ENCODE assay signal across 8 cellular contexts in the genomic region with DNA sequence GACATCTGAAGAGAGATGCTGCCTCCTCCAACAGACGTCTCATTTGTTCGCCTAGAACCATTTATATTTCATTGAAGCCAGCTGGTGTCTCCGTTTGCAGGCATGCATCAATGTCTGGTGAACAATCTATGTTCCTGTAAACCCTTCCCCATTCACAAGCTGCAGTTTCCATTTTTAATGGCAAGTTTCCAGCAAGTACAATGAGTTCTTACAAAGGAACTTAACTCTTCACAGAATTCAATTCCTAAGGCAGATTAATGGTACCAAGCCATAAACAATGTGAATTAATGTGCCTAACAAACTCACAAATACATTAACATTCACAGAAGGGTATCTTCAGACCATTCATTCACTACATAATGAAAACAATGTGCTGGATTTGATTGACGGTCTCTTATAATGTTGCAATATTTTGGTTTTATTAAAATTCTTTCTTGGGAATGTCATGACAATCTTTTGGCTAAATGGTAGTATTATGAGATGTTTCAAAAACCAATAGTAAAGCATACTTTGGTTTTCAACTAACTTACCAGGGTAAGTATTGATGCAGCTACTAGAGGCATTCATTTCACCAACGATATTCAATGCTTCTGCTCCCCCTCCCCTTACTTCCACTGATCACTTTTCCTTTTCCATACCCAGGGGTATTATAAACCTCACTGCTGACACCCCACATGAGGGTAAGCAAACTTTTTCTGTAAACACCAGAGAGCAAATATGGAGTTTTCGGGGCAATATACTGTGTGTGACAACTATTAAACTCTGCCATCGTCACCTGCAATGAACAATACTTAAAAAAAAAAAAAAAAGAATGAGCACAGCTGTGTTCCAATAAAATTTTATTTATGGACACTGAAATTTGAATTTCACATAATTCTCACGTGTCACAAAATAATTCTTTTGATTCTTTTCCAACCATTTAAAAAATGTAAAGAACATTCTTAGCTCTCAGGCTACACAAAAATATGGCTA. TPM values are rescaled to one million over a fixed set of nuclear protein-coding genes. Genes with fewer than 3 reads are reported as not detected.
A peak's percentile ranks its signal among the peaks of the same experiment; 100 is the strongest.
DNase-seq lines count a peak whose midpoint lies in the region; ATAC-seq, FAIRE-seq and TF ChIP-seq lines count a peak whose summit lies in the region.

No MANE protein-coding gene starts in this region.

- peak overlapping the region; percentile 99 for H3K4me3 Mint-ChIP-seq in osteocyte (ENCODE audit: unreplicated experiment)

- H3K4me2 ChIP-seq in A549, result peak overlapping the region; percentile 92

- H3K4me1 ChIP-seq in A549, result peaks cover 50% of the 10 kb centered on the region

- CTCF ChIA-PET in A549 (lab: Yijun Ruan, JAX), result no interaction called here

- no peak for TF ChIP-seq CTCF in A549 (IDR thresholded peaks at IDR 0.05)
- no peak for TF ChIP-seq CTCF in epithelial cell of esophagus (IDR thresholded peaks at IDR 0.05; ENCODE audit: insufficient read depth, low read depth, low read length, missing control alignments)
- TF ChIP-seq CTCF in osteocyte (IDR thresholded peaks at IDR 0.05), result no peak

- 0 out of 6 replicates have a peak overlapping the region, but pooled peaks of 1 of the 2 experiments have one; percentile 36 for H3K27ac ChIP-seq in A549

- peaks cover 3% of the 10 kb centered on the region for H3K36me3 Mint-ChIP-seq in osteocyte (ENCODE audit: unreplicated experiment)

- no peak for TF ChIP-seq EP300 in A549 (IDR thresholded peaks at IDR 0.05)

- peak overlapping the region; percentile 93 for H3K27ac Mint-ChIP-seq in osteocyte (ENCODE audit: unreplicated experiment)

- 44% methylated on average over 8 of the region's 8 CpGs for WGBS in A549 (ENCODE audit: missing lambda C conversion rate)

- no peak for DNase-seq in A549 (ENCODE audit: low read depth in 1 of 2, low spot score in 1 of 2)
- peak; percentile 68 for DNase-seq in RPMI7951 (ENCODE audit: low read depth)
- DNase-seq in epithelial cell of esophagus (ENCODE audit: low read depth), result no peak
- no peak for DNase-seq in osteocyte (ENCODE audit: extremely low spot score, unreplicated experiment)
- DNase-seq in mesenteric fat pad (ENCODE audit: low spot score), result no peak
- DNase-seq in stimulated activated CD4-positive, alpha-beta T cell treated with anti-CD3 and anti-CD28 coated beads, Interleukin-1b, Interleukin-23, amount 100 ng/mL, for 48 hours, result no peak

- POLR2A ChIA-PET in A549 (lab: Yijun Ruan, JAX), result interaction anchor here (0.7 kb wide), 1 partner anchor 100 kb away, joined by 3 read pairs; no protein-coding TSS in a partner anchor

- ATAC-seq in A549, result no peak
- ATAC-seq in GM19328 (IDR thresholded peaks at IDR 0.05; ENCODE audit: unreplicated experiment), result no peak

- no peaks in the 10 kb centered on the region for H3K9me3 ChIP-seq in A549

- no peak for TF ChIP-seq RAD21 in A549 (conservative IDR thresholded peaks at IDR 0.05 in 1 of 2, IDR thresholded peaks at IDR 0.05 in 1 of 2)

- no peak for TF ChIP-seq POLR2A in A549 (IDR thresholded peaks at IDR 0.05; ENCODE audit: low read length)

- H3K9me3 Mint-ChIP-seq in osteocyte (ENCODE audit: unreplicated experiment), result no peaks in the 10 kb centered on the region

- FAIRE-seq in A549 (lab: Jason Lieb, UNC), result no peak

- H3K4me1 Mint-ChIP-seq in osteocyte (ENCODE audit: unreplicated experiment), result peaks cover 64% of the 10 kb centered on the region

- H3K4me3 ChIP-seq in A549 (peak overlapping the region; percentile 80), GM08714 (ENCODE audit: low read length) (peak overlapping the region; percentile 99), epithelial cell of esophagus (ENCODE audit: low read length) (peak overlapping the region; percentile 95)

- H3K27me3 Mint-ChIP-seq in osteocyte (ENCODE audit: unreplicated experiment), result no peaks in the 10 kb centered on the region

TF ChIP-seq in A549, 52 proteins besides CTCF, POLR2A, EP300 and RAD21:
- TF ChIP-seq JUNB (IDR thresholded peaks at IDR 0.05), result no peak
- TF ChIP-seq CEBPB (IDR thresholded peaks at IDR 0.05), result 0 out of 4 replicates have a peak, but pooled peaks of 1 of the 2 experiments have one; percentile 18
- no peak for TF ChIP-seq MAFK (IDR thresholded peaks at IDR 0.05; ENCODE audit: partially characterized antibody)
- TF ChIP-seq ELK1 (IDR thresholded peaks at IDR 0.05; ENCODE audit: low read depth, low read length), result no peak

RNA-seq across cellular contexts. Expression of gene AKIRIN2, which starts 4.2 kb away (rescaled TPM):
- polyA plus RNA-seq in A549 (2011; rRNA removed), result 23.7 and 28.8 TPM in 2 replicates
- polyA plus RNA-seq in A549 (2012; cell fraction: cytosol; rRNA removed), result 28.6 and 32.2 TPM in 2 replicates
- 28.2 and 33.2 TPM in 2 replicates for polyA plus RNA-seq in A549 (2012; cell fraction: nucleus; rRNA removed)
- 39.1 to 41.6 TPM (median 40.1 TPM) in 3 replicates for polyA plus RNA-seq in A549 (2017; fragmentation: RNase III; extraction: RNeasy Plus Mini Kit Qiagen cat#74134 plus additional on column Dnase treatment)
- 13.6 and 20.5 TPM in 2 replicates for polyA minus RNA-seq in A549 (2011; rRNA and poly(A)+ RNA removed)
- 14.1 and 17.3 TPM in 2 replicates for total RNA-seq in RPMI7951 (2014; rRNA removed; shearing (Covaris generic))
- 67.6 and 68.1 TPM in 2 replicates for total RNA-seq in osteocyte
- total RNA-seq in mesenteric fat pad, result 55.7 TPM
